Comparison of ENCODE assay signal across 7 cellular contexts in the genomic region with DNA sequence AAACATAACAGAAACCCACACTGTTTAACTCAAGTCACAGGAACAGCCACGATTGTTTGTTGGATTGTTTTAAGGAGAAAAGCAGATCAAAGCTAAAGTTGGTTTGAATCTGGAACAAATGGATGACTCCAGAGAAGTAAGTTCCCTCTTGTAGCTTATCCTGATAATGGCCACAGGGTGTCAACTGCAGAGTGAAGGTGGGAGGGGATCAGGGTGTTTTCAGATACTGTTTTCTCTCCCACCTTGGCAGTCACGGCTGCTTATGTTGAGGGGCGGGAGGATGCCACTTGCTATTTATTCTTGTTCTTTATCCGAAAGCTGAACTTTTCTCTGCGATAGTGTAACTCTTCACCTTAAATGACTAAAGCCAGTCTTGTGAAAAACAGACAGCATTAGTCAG.
"Had no signal": no experiment of that assay in that cellular context is flagged by ENCODE, and none has a peak within 500 bp of the region (broad histone marks: within the 10 kb centered on the region; RNA-seq: fewer than 3 reads in every experiment).

No MANE protein-coding gene starts in this region.

- H3K9me3 Mint-ChIP-seq: IgD-negative memory B cell had no signal

- ATAC-seq: HepG2 had no signal

- H3K9ac ChIP-seq: GM23248 had no signal

- H3K4me3 Mint-ChIP-seq: H9, IgD-negative memory B cell had no signal

- H2AFZ ChIP-seq: GM23248 had no signal

- H3K4me3 ChIP-seq: GM23248 had no signal

- H3K27ac Mint-ChIP-seq: H9, IgD-negative memory B cell had no signal

- H3K27ac ChIP-seq: GM23248, HL-60 had no signal

- DNase-seq: GM23248, H9, HCEC 1CT, KBM-7 had no signal
